In genomic region chrX:111511477-111511876, GRCh38 we compare ENCODE assay signal across 9 cellular contexts. TPM values are rescaled to one million over a fixed set of nuclear protein-coding genes. Genes with fewer than 3 reads are reported as not detected.
DNase-seq lines count a peak whose midpoint lies in the region; ATAC-seq and TF ChIP-seq lines count a peak whose summit lies in the region.
"Had no signal": no experiment of that assay in that cellular context is flagged by ENCODE, and none has a peak within 500 bp of the region (broad histone marks: within the 10 kb centered on the region; RNA-seq: fewer than 3 reads in every experiment).

SERTM2 (plus strand) TSS chrX:111511645; CDS start chrX:111518858, 7,213 bp downstream.

- peak; percentile 91 for ATAC-seq in GM21390 (IDR thresholded peaks at IDR 0.05; ENCODE audit: unreplicated experiment)
- ATAC-seq in upper lobe of right lung: no peak

- H3K4me1 ChIP-seq in upper lobe of right lung: no peaks in the 10 kb centered on the region

- H3K36me3 ChIP-seq in upper lobe of right lung: no peaks in the 10 kb centered on the region

- H3K27ac ChIP-seq in upper lobe of right lung (no peak within 1 kb of the TSS), dorsolateral prefrontal cortex (no peak within 1 kb of the TSS)

- in situ Hi-C loops in KBM-7 (cut with MboI; ENCODE audit: low pct_unique_long_range_greater_than_20kb, low sequenced_read_pairs): no loop called here

- no peaks in the 10 kb centered on the region for H3K9me3 ChIP-seq in upper lobe of right lung

- peak within 1 kb of the TSS; percentile 6 for H3K4me3 ChIP-seq in epithelial cell of proximal tubule (ENCODE audit: low read depth, low read length)
- H3K4me3 ChIP-seq in upper lobe of right lung: no peak within 1 kb of the TSS
- no peak within 1 kb of the TSS for H3K4me3 ChIP-seq in dorsolateral prefrontal cortex

- intact Hi-C loops in upper lobe of right lung (cut with DNase I) (no loop called here), dorsolateral prefrontal cortex (cut with DNase I) (no loop called here)

- no peaks in the 10 kb centered on the region for H3K27me3 ChIP-seq in upper lobe of right lung
- H3K27me3 ChIP-seq in dorsolateral prefrontal cortex: peaks cover 0 to 98% (median 42%) of the 10 kb centered on the region in 45 donors

- peak; percentile 42 for DNase-seq in DMS 273 (lab: John Stamatoyannopoulos, UW; ENCODE audit: unreplicated experiment)
- DNase-seq in KBM-7: peak; percentile 62
- no peak for DNase-seq in epithelial cell of proximal tubule (ENCODE audit: low read depth)
- DNase-seq in NCI-H1694 treated with DMSO at 0.1 percent for 48 hours (lab: John Stamatoyannopoulos, UW): no peak
- no peak for DNase-seq in upper lobe of right lung
- DNase-seq in NCI-H1694 (lab: John Stamatoyannopoulos, UW): no peak
- DNase-seq in dorsolateral prefrontal cortex: no peak

- TF ChIP-seq CTCF in epithelial cell of proximal tubule (conservative IDR thresholded peaks at IDR 0.05; ENCODE audit: low read depth, low read length): no peak
- no peak for TF ChIP-seq CTCF in upper lobe of right lung (IDR thresholded peaks at IDR 0.05)
- no peak for TF ChIP-seq CTCF in dorsolateral prefrontal cortex (IDR thresholded peaks at IDR 0.05 in 54 of 56, conservative IDR thresholded peaks at IDR 0.05 in 2 of 56; ENCODE audit: low read depth in 1 of 56, partially characterized antibody in 56 of 56)

RNA-seq across cellular contexts. Expression of gene SERTM2, which starts in this region (rescaled TPM):
- total RNA-seq in epithelial cell of proximal tubule (not detected in 2 replicates), upper lobe of right lung (1.6 TPM), dorsolateral prefrontal cortex (under 1 TPM in 8 of 120 experiments, not detected in 112; 0.09 to 0.60 (median 0.11) TPM)
- total RNA-seq: T-helper 2 cell treated with Interferon-gamma antibody and Interleukin-4, amounts not matched to agents 100 ng/mL and 5 ng/mL, for 36 hours had no signal

Comparison
In these comparisons a context has a peak if more than half of its experiments do, and no peak if none do; other contexts are left out.
1. DNase-seq: peak in DMS 273 (single experiment) and KBM-7 (single experiment); none in epithelial cell of proximal tubule (single experiment), NCI-H1694 treated with DMSO at 0.1 percent for 48 hours (single experiment), upper lobe of right lung (single experiment), NCI-H1694 (single experiment) and dorsolateral prefrontal cortex (0 of 10).